1 cellular context compared by ENCODE assay signal in genomic region chrX:154724999-154725756, GRCh38.
A peak's percentile ranks its signal among the peaks of the same experiment; 100 is the strongest.
TF ChIP-seq lines count a peak whose summit lies in the region.

No MANE protein-coding gene starts in this region.

TF ChIP-seq in HepG2, 621 proteins besides CTCF, POLR2A, EP300 and RAD21:
- TF ChIP-seq ZNF672 (CRISPR knock-in tag; IDR thresholded peaks at IDR 0.05), result no peak
- TF ChIP-seq FOXO4 (CRISPR knock-in tag; conservative IDR thresholded peaks at IDR 0.05), result no peak
- TF ChIP-seq MAFK (conservative IDR thresholded peaks at IDR 0.05 in 1 of 2, IDR thresholded peaks at IDR 0.05 in 1 of 2; ENCODE audit: low read length in 2 of 2), result peak; percentile 4 to 54; a peak in 2 of 4 replicates
